In the genomic region with DNA sequence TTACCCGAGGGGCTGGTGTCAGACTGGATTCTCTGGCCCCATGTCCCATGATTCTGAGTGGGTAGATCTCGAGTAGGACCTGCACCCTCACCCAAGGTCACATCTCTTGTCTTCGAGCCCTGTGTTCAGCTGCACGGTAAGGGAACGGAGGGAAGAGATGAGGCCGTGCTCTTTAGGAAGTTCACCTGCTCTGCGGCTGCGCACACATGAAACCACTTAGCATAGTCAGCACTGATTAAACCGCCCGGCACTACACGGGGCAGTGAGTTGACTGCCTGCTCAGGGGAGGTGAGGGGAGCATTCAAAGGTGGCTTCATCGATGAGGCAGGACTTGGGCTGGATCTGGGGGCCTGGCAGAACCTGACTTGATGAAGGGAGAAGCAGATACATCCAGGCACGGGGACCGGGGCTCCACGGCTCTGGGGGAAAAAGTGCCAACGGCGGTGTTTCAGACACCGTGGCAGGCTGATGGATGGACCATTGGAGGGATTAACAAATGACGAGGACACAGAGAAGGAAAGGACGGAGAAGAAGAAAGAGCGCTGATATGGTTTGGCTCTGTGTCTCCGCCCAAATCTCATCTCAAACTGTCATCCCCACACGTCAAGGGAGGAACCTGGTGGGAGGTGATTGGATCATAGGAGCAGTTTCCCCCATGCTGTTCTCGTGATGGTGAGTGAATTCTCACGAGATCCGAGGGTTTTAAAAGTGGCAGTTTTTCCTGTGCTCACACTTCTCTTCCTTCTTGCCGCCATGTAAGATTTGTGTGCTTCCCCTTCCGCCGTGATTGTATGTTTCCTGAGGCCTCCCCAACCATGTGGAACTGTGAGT, we compare ENCODE assay signal across 22 cellular contexts.
"Had no signal": no experiment of that assay in that cellular context is flagged by ENCODE, and none has a peak within 500 bp of the region (broad histone marks: within the 10 kb centered on the region; RNA-seq: fewer than 3 reads in every experiment).

No MANE protein-coding gene starts in this region.

- H3K9me3 ChIP-seq: heart right ventricle, lower lobe of right lung, thoracic aorta, upper lobe of left lung had no signal

- H3K36me3 Mint-ChIP-seq: activated naive CD8-positive, alpha-beta T cell treated with anti-CD3 and anti-CD28 coated beads, Interleukin-2, amount 10 ng/mL, durations not matched to agents 7 days and 5 days; naive thymus-derived CD4-positive, alpha-beta T cell had no signal

- H3K27me3 ChIP-seq: upper lobe of left lung had no signal

- DNase-seq: activated CD4-positive, alpha-beta memory T cell treated with anti-CD3 and anti-CD28 coated beads, Interleukin-2, amount 10 ng/mL, durations not matched to agents 7 days and 5 days; activated CD4-positive, alpha-beta T cell treated with anti-CD3 and anti-CD28 coated beads for 48 hours; activated CD4-positive, CD25-positive, alpha-beta regulatory T cell; activated effector memory CD4-positive, alpha-beta T cell treated with Interleukin-2 at 50 U/mL for 16 hours; activated naive CD4-positive, alpha-beta T cell treated with anti-CD3 and anti-CD28 coated beads for 36 hours; activated naive CD8-positive, alpha-beta T cell treated with anti-CD3 and anti-CD28 coated beads, Interleukin-2, amount 10 ng/mL, durations not matched to agents 7 days and 5 days; activated T-cell treated with anti-CD3 and anti-CD28 coated beads, Interleukin-2, amount 50 U/mL, for 48 hours; amniotic stem cell; cortex of kidney; foreskin fibroblast; heart right ventricle; lower lobe of right lung; naive thymus-derived CD4-positive, alpha-beta T cell; retina; stimulated activated CD4-positive, alpha-beta T cell treated with anti-CD3 and anti-CD28 coated beads, Interleukin-4, amount 100 ng/mL, for 1 hour; stimulated activated naive CD4-positive, alpha-beta T cell treated with Interleukin-2 at 50 U/mL for 16 hours; T1000 had no signal

- H3K27ac ChIP-seq: heart right ventricle, lower lobe of right lung, thoracic aorta, upper lobe of left lung had no signal

- H3K4me1 ChIP-seq: lower lobe of right lung, upper lobe of left lung had no signal

- H3K4me3 Mint-ChIP-seq: activated CD4-positive, alpha-beta memory T cell treated with anti-CD3 and anti-CD28 coated beads, Interleukin-2, amount 10 ng/mL, durations not matched to agents 7 days and 5 days; activated naive CD4-positive, alpha-beta T cell treated with anti-CD3 and anti-CD28 coated beads for 36 hours; activated naive CD8-positive, alpha-beta T cell treated with anti-CD3 and anti-CD28 coated beads, Interleukin-2, amount 10 ng/mL, durations not matched to agents 7 days and 5 days; naive thymus-derived CD4-positive, alpha-beta T cell; neural crest cell; T-helper 1 cell treated with Interleukin-12 subunit alpha and Interleukin-12 subunit beta and Interleukin-4 antibody, amounts not matched to agents 30 μg/mL and 1 μg/mL, for 36 hours had no signal

- H3K36me3 ChIP-seq: heart right ventricle, lower lobe of right lung, thoracic aorta, upper lobe of left lung had no signal

- H3K9me3 Mint-ChIP-seq: activated CD4-positive, alpha-beta memory T cell treated with anti-CD3 and anti-CD28 coated beads, Interleukin-2, amount 10 ng/mL, durations not matched to agents 7 days and 5 days; activated naive CD4-positive, alpha-beta T cell treated with anti-CD3 and anti-CD28 coated beads for 36 hours; activated naive CD8-positive, alpha-beta T cell treated with anti-CD3 and anti-CD28 coated beads, Interleukin-2, amount 10 ng/mL, durations not matched to agents 7 days and 5 days; neural crest cell; T-helper 1 cell treated with Interleukin-12 subunit alpha and Interleukin-12 subunit beta and Interleukin-4 antibody, amounts not matched to agents 30 μg/mL and 1 μg/mL, for 36 hours had no signal

- ATAC-seq: heart right ventricle; lower lobe of right lung; naive thymus-derived CD4-positive, alpha-beta T cell had no signal

- H3K4me1 Mint-ChIP-seq: activated CD4-positive, alpha-beta memory T cell treated with anti-CD3 and anti-CD28 coated beads, Interleukin-2, amount 10 ng/mL, durations not matched to agents 7 days and 5 days; activated naive CD8-positive, alpha-beta T cell treated with anti-CD3 and anti-CD28 coated beads, Interleukin-2, amount 10 ng/mL, durations not matched to agents 7 days and 5 days; naive thymus-derived CD4-positive, alpha-beta T cell; neural crest cell had no signal

- H3K27ac Mint-ChIP-seq: activated CD4-positive, alpha-beta memory T cell treated with anti-CD3 and anti-CD28 coated beads, Interleukin-2, amount 10 ng/mL, durations not matched to agents 7 days and 5 days; activated naive CD4-positive, alpha-beta T cell treated with anti-CD3 and anti-CD28 coated beads for 36 hours; activated naive CD8-positive, alpha-beta T cell treated with anti-CD3 and anti-CD28 coated beads, Interleukin-2, amount 10 ng/mL, durations not matched to agents 7 days and 5 days; progenitor cell of endocrine pancreas; T-helper 1 cell treated with Interleukin-12 subunit alpha and Interleukin-12 subunit beta and Interleukin-4 antibody, amounts not matched to agents 30 μg/mL and 1 μg/mL, for 36 hours had no signal

- H3K4me3 ChIP-seq: heart right ventricle, lower lobe of right lung, thoracic aorta, upper lobe of left lung had no signal
